Comparison of ENCODE assay signal across 1 cellular context in the genomic region with DNA sequence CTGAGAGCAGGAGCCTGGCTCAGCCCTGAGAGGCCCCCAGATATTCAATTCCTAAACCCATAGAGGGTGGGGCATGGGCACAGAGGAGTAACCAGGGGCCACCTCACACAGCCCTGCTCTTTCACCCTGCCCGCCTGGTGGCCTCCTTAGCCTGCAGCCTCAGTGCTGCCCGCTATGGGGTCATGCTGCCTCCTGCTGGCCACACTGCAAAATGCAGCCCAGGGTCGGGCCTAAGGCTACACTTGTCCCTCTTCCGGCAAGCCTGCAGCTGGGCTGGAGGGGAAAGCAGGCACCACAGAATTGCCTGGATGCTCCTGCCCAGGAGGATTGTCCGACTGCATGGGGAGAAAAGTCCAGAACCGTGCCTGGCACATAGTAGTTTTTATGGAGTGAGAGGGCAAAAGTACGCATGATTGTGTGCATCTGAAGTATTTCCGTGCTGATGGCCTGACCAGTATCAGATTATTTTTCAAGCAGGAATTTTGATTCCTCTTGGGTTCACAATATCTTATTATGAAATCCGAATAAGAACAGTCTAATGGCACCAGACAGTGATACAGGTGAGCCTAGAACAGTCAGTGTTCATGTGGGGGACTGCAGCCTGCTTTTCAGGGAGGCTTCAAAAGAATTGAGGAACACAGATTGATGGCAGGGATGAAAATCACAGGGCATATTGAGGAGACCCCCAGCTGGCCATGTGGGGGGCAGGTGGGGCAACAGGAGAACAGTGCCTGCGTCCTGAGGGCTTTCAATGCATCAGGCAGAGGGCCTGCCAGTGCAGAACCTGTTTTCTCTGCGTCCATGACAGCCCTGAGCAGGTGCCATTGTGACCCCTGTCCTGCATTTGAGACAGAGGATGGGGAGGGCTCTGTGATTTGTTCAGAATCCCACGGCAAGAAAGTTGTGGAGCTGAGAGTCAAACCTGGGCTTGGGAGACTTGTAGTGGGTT.
TF ChIP-seq lines count a peak whose summit lies in the region.

No MANE protein-coding gene starts in this region.

TF ChIP-seq in WTC11, 78 proteins besides CTCF, POLR2A, EP300 and RAD21 (continued from another document):
- TF ChIP-seq, protein P1, sequence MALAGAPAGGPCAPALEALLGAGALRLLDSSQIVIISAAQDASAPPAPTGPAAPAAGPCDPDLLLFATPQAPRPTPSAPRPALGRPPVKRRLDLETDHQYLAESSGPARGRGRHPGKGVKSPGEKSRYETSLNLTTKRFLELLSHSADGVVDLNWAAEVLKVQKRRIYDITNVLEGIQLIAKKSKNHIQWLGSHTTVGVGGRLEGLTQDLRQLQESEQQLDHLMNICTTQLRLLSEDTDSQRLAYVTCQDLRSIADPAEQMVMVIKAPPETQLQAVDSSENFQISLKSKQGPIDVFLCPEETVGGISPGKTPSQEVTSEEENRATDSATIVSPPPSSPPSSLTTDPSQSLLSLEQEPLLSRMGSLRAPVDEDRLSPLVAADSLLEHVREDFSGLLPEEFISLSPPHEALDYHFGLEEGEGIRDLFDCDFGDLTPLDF (CRISPR knock-in tag; IDR thresholded peaks at IDR 0.05), result no peak
- TF ChIP-seq ZNF671 (CRISPR knock-in tag; IDR thresholded peaks at IDR 0.05), result no peak
- TF ChIP-seq, protein P2, sequence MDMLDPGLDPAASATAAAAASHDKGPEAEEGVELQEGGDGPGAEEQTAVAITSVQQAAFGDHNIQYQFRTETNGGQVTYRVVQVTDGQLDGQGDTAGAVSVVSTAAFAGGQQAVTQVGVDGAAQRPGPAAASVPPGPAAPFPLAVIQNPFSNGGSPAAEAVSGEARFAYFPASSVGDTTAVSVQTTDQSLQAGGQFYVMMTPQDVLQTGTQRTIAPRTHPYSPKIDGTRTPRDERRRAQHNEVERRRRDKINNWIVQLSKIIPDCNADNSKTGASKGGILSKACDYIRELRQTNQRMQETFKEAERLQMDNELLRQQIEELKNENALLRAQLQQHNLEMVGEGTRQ (CRISPR knock-in tag; IDR thresholded peaks at IDR 0.05), result no peak
- TF ChIP-seq FOXP1 (CRISPR knock-in tag; IDR thresholded peaks at IDR 0.05; ENCODE audit: borderline replicate concordance), result no peak
- TF ChIP-seq JUN (CRISPR knock-in tag; IDR thresholded peaks at IDR 0.05), result no peak
- TF ChIP-seq, protein P3, sequence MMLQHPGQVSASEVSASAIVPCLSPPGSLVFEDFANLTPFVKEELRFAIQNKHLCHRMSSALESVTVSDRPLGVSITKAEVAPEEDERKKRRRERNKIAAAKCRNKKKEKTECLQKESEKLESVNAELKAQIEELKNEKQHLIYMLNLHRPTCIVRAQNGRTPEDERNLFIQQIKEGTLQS (CRISPR knock-in tag; conservative IDR thresholded peaks at IDR 0.05), result no peak
- TF ChIP-seq SMAD3 (CRISPR knock-in tag; IDR thresholded peaks at IDR 0.05; ENCODE audit: borderline replicate concordance), result no peak
- TF ChIP-seq ZNF317 (CRISPR knock-in tag; IDR thresholded peaks at IDR 0.05; ENCODE audit: borderline replicate concordance, low read depth), result no peak
- TF ChIP-seq MXD4 (CRISPR knock-in tag; IDR thresholded peaks at IDR 0.05; ENCODE audit: borderline replicate concordance), result no peak
- TF ChIP-seq, protein P4, sequence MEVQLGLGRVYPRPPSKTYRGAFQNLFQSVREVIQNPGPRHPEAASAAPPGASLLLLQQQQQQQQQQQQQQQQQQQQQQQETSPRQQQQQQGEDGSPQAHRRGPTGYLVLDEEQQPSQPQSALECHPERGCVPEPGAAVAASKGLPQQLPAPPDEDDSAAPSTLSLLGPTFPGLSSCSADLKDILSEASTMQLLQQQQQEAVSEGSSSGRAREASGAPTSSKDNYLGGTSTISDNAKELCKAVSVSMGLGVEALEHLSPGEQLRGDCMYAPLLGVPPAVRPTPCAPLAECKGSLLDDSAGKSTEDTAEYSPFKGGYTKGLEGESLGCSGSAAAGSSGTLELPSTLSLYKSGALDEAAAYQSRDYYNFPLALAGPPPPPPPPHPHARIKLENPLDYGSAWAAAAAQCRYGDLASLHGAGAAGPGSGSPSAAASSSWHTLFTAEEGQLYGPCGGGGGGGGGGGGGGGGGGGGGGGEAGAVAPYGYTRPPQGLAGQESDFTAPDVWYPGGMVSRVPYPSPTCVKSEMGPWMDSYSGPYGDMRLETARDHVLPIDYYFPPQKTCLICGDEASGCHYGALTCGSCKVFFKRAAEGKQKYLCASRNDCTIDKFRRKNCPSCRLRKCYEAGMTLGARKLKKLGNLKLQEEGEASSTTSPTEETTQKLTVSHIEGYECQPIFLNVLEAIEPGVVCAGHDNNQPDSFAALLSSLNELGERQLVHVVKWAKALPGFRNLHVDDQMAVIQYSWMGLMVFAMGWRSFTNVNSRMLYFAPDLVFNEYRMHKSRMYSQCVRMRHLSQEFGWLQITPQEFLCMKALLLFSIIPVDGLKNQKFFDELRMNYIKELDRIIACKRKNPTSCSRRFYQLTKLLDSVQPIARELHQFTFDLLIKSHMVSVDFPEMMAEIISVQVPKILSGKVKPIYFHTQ (CRISPR knock-in tag; IDR thresholded peaks at IDR 0.05), result no peak
